In the genomic region with DNA sequence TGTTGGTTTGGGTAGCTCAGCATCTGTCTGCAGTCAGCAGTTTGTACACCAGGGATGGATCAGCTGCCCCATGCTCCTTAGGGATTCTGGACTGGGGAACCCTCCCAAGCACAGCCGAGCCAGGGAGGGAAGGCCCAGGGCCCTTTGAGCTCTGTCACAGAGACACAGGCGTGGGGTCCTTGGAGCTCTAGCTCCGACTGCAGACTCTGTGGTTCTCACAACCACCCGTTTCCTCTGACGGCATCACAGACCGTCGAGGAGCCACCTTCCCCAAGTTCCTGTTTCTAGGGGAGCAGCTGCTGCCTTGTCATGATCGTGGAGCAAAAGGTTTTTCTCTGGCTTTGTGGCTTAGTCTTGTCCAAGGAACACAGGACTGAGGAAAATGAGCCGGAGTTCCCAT, we compare ENCODE assay signal across 10 cellular contexts. TPM values are rescaled to one million over a fixed set of nuclear protein-coding genes. Genes with fewer than 3 reads are reported as not detected.
DNase-seq lines count a peak whose midpoint lies in the region; ATAC-seq, FAIRE-seq and TF ChIP-seq lines count a peak whose summit lies in the region.
"Had no signal": no experiment of that assay in that cellular context is flagged by ENCODE, and none has a peak within 500 bp of the region (broad histone marks: within the 10 kb centered on the region; RNA-seq: fewer than 3 reads in every experiment).

A gene with protein sequence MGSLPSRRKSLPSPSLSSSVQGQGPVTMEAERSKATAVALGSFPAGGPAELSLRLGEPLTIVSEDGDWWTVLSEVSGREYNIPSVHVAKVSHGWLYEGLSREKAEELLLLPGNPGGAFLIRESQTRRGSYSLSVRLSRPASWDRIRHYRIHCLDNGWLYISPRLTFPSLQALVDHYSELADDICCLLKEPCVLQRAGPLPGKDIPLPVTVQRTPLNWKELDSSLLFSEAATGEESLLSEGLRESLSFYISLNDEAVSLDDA (minus strand): TSS at position 199 of the 400 bp plus-strand sequence. CDS start 4,861 bp downstream, outside the sequence.

- no peak for DNase-seq in GM23338 (ENCODE audit: low spot score)
- peak; percentile 22 to 44 for DNase-seq in activated CD4-positive, alpha-beta T cell treated with anti-CD3 and anti-CD28 coated beads for 24 hours (ENCODE audit: low read depth in 2 of 2)
- no peak for DNase-seq in H1 (ENCODE audit: low read depth in 1 of 2, low spot score in 2 of 2)
- peak; percentile 41 for DNase-seq in stimulated activated CD8-positive, alpha-beta memory T cell treated with anti-CD3 and anti-CD28 coated beads, Interleukin-15, amount 100 ng/mL, for 1 hour (ENCODE audit: low read depth)
- no peak for DNase-seq in HT-29 (ENCODE audit: low spot score)
- DNase-seq in NCI-H1048 (lab: John Stamatoyannopoulos, UW), result no peak
- DNase-seq: pancreas had no signal

- no peak within 1 kb of the TSS; the same call in 1 of the 2 replicates for H2AFZ ChIP-seq in GM23338
- H2AFZ ChIP-seq in H1 (ENCODE audit: low read length), result no peak within 1 kb of the TSS

- no peak for TF ChIP-seq CTCF in GM23338 (conservative IDR thresholded peaks at IDR 0.05; ENCODE audit: low read depth in 2 of 2)
- TF ChIP-seq CTCF in H1 (IDR thresholded peaks at IDR 0.05; ENCODE audit: control extremely low read depth in 1 of 3, insufficient read depth in 1 of 3, low read depth in 1 of 3, low read length in 3 of 3), result no peak
- no peak for TF ChIP-seq CTCF in gastroesophageal sphincter (IDR thresholded peaks at IDR 0.05)

- no peak within 1 kb of the TSS for H3K4me2 ChIP-seq in GM23338
- no peak within 1 kb of the TSS; a peak in 1 of 4 replicates for H3K4me2 ChIP-seq in H1 (ENCODE audit: insufficient read depth in 1 of 2, low read depth in 2 of 2, low read length in 2 of 2)

- no peaks in the 10 kb centered on the region for H3K23me2 ChIP-seq in H1 (ENCODE audit: low read depth, low read length)

- peak within 1 kb of the TSS; percentile 32; the same call in 1 of the 2 replicates for H3K18ac ChIP-seq in H1 (ENCODE audit: extremely low read depth, low read length)

- H2AK5ac ChIP-seq in H1 (ENCODE audit: low read depth, low read length), result peak within 1 kb of the TSS; percentile 39; the same call in 1 of the 2 replicates

- no peaks in the 10 kb centered on the region for H3K79me1 ChIP-seq in H1 (ENCODE audit: low read depth, low read length)

- H2BK20ac ChIP-seq in H1 (ENCODE audit: low read length), result no peak within 1 kb of the TSS; the same call in 1 of the 2 replicates

- no peak within 1 kb of the TSS for H3K56ac ChIP-seq in H1 (replicated peaks; ENCODE audit: insufficient read length, low read depth, low read length)

- ATAC-seq in GM23338 (no peak; the same call in 2 of the 3 replicates), GM18870 (IDR thresholded peaks at IDR 0.05; ENCODE audit: unreplicated experiment) (no peak), gastroesophageal sphincter (no peak)
- ATAC-seq: body of pancreas had no signal

- H3K9ac ChIP-seq in H1 (replicated peaks in 1 of 4; ENCODE audit: extremely low read depth in 1 of 4, low read depth in 3 of 4, low read length in 3 of 4), result peak within 1 kb of the TSS in 1 of 4 experiments; percentile 10; a peak in 1 of 7 replicates

- POLR2A ChIA-PET in H1 (lab: Charles Lee; ENCODE audit: partially characterized antibody), result interaction anchor here (1.1 to 1.6 kb wide), 2 partner anchors 27 to 60 kb away, joined by 4 read pairs; no protein-coding TSS in a partner anchor

- peaks cover 13% of the 10 kb centered on the region for H3K27me3 Mint-ChIP-seq in GM23338 (ENCODE audit: insufficient read depth, low read depth, poor library complexity)

- peaks cover 27% of the 10 kb centered on the region for H3K4me1 Mint-ChIP-seq in GM23338

- no peaks in the 10 kb centered on the region for H3K79me2 ChIP-seq in GM23338 (replicated peaks; ENCODE audit: insufficient read depth)
- no peaks in the 10 kb centered on the region for H3K79me2 ChIP-seq in H1 (ENCODE audit: control insufficient read depth in 1 of 2, insufficient read depth in 2 of 2, low read length in 2 of 2)

- peak within 1 kb of the TSS; percentile 7; the same call in 1 of the 2 replicates for H4K8ac ChIP-seq in H1 (ENCODE audit: extremely low read depth, insufficient read depth, low read length)

- no peak within 1 kb of the TSS for H3K4me3 ChIP-seq in GM23338
- H3K4me3 ChIP-seq in H1 (ENCODE audit: extremely low read depth in 1 of 4, insufficient read depth in 2 of 4, low read depth in 3 of 4, low read length in 4 of 4), result no peak within 1 kb of the TSS
- no peak within 1 kb of the TSS for H3K4me3 ChIP-seq in gastroesophageal sphincter
- H3K4me3 ChIP-seq: body of pancreas, pancreas had no signal

- no peaks in the 10 kb centered on the region for H3K36me3 Mint-ChIP-seq in GM23338 (ENCODE audit: low read depth)

- no peaks in the 10 kb centered on the region for H4K20me1 ChIP-seq in GM23338 (replicated peaks; ENCODE audit: insufficient read depth)
- H4K20me1 ChIP-seq in H1 (replicated peaks in 1 of 2; ENCODE audit: control insufficient read depth in 1 of 2, insufficient read depth in 2 of 2, low read length in 2 of 2), result no peaks in the 10 kb centered on the region

- peaks cover 19% of the 10 kb centered on the region for H3K4me1 ChIP-seq in GM23338 (ENCODE audit: insufficient read depth)
- peaks cover 1 to 13% (median 6%) of the 10 kb centered on the region in 4 experiments; a peak in 4 of 7 replicates for H3K4me1 ChIP-seq in H1 (replicated peaks in 1 of 4; ENCODE audit: control insufficient read depth in 3 of 4, insufficient read depth in 4 of 4, low read length in 3 of 4)
- H3K4me1 ChIP-seq in gastroesophageal sphincter, result no peaks in the 10 kb centered on the region
- H3K4me1 ChIP-seq: body of pancreas, pancreas had no signal

- H3F3A ChIP-seq in GM23338 (replicated peaks; ENCODE audit: low read depth), result no peaks in the 10 kb centered on the region; the same call in 1 of the 2 replicates

- H3K27ac ChIP-seq in GM23338 (ENCODE audit: low read depth) (peak within 1 kb of the TSS; percentile 55; the same call in 1 of the 2 replicates), H1 (ENCODE audit: low read depth, low read length) (no peak within 1 kb of the TSS), gastroesophageal sphincter (no peak within 1 kb of the TSS)
- H3K27ac ChIP-seq: pancreas had no signal

- no peak within 1 kb of the TSS for H3K23ac ChIP-seq in H1 (ENCODE audit: insufficient read length)

- CTCF ChIA-PET in H1 (lab: Charles Lee; ENCODE audit: partially characterized antibody), result interaction anchor here (0.9 to 4.1 kb wide), 8 partner anchors 10 to 110 kb away, joined by 3 to 27 read pairs (median 4); no protein-coding TSS in a partner anchor

- H3K14ac ChIP-seq in H1 (ENCODE audit: insufficient read length), result no peak within 1 kb of the TSS

- no peak for FAIRE-seq in H1 (lab: Jason Lieb, UNC)
- FAIRE-seq: pancreas had no signal

- WGBS in H1 (ENCODE audit: extremely low coverage in 1 of 2, insufficient coverage in 1 of 2, insufficient read length in 1 of 2, insufficient replicate concordance in 2 of 2, low coverage in 1 of 2, low lambda C conversion rate in 2 of 2, missing lambda C conversion rate in 1 of 2), 2 experiments, result 92% methylated on average over 8 of the region's 9 CpGs; no CpG with 5 or more reads in 1 of the 2 experiments
- 20% methylated on average over 3 of the region's 9 CpGs; no CpG with 5 or more reads in 1 of the 2 donors for WGBS in gastroesophageal sphincter (ENCODE audit: low coverage in 1 of 2), 2 donors

- TF ChIP-seq POLR2A in H1 (IDR thresholded peaks at IDR 0.05; ENCODE audit: control extremely low read depth in 1 of 2, low read depth in 2 of 2, low read length in 2 of 2), result no peak
- no peak for TF ChIP-seq POLR2A in gastroesophageal sphincter (IDR thresholded peaks at IDR 0.05)

- TF ChIP-seq EP300 in H1 (IDR thresholded peaks at IDR 0.05; ENCODE audit: borderline replicate concordance in 1 of 2, low read depth in 2 of 2, low read length in 2 of 2) (no peak), gastroesophageal sphincter (IDR thresholded peaks at IDR 0.05) (no peak)

- H3K9me3 ChIP-seq in H1 (ENCODE audit: insufficient read depth in 2 of 2, low read depth in 1 of 2, low read length in 1 of 2) (no peaks in the 10 kb centered on the region), gastroesophageal sphincter (no peaks in the 10 kb centered on the region)
- H3K9me3 ChIP-seq: body of pancreas, pancreas had no signal

- H3K4me3 Mint-ChIP-seq in GM23338, result no peak within 1 kb of the TSS

- H3K4ac ChIP-seq in H1 (replicated peaks; ENCODE audit: insufficient read length, low read depth, low read length), result peak within 1 kb of the TSS; percentile 14

- no peak within 1 kb of the TSS for H4K91ac ChIP-seq in H1 (replicated peaks; ENCODE audit: insufficient read length, low read length)

- H3K27me3 ChIP-seq in GM23338 (ENCODE audit: insufficient read depth), result no peaks in the 10 kb centered on the region
- H3K27me3 ChIP-seq in H1 (replicated peaks in 1 of 4; ENCODE audit: control insufficient read depth in 3 of 4, extremely low read depth in 1 of 4, insufficient read depth in 3 of 4, low read length in 3 of 4), result no peaks in the 10 kb centered on the region
- H3K27me3 ChIP-seq in gastroesophageal sphincter, result no peaks in the 10 kb centered on the region
- H3K27me3 ChIP-seq: body of pancreas, pancreas had no signal

- TF ChIP-seq RAD21 in H1 (IDR thresholded peaks at IDR 0.05 in 1 of 2, conservative IDR thresholded peaks at IDR 0.05 in 1 of 2; ENCODE audit: low read depth in 2 of 2, low read length in 2 of 2), result no peak

- H2BK120ac ChIP-seq in H1 (replicated peaks; ENCODE audit: low read depth, low read length), result no peak within 1 kb of the TSS

- no peak within 1 kb of the TSS for H4K5ac ChIP-seq in H1 (ENCODE audit: insufficient read length, low read depth, low read length)

- no peaks in the 10 kb centered on the region for H3K36me3 ChIP-seq in GM23338 (ENCODE audit: insufficient read depth)
- H3K36me3 ChIP-seq in H1 (ENCODE audit: control insufficient read depth in 2 of 4, insufficient read depth in 4 of 4, low read length in 3 of 4), result no peaks in the 10 kb centered on the region
- peaks cover 0 to under 1% of the 10 kb centered on the region in 2 donors for H3K36me3 ChIP-seq in gastroesophageal sphincter
- H3K36me3 ChIP-seq: pancreas had no signal

- H3K9me2 ChIP-seq in GM23338 (ENCODE audit: insufficient read depth), result no peaks in the 10 kb centered on the region

- H2BK15ac ChIP-seq in H1 (ENCODE audit: low read length), result no peak within 1 kb of the TSS

- no peak within 1 kb of the TSS; the same call in 1 of the 2 replicates for H2BK12ac ChIP-seq in H1 (ENCODE audit: low read depth, low read length)

- peak within 1 kb of the TSS; percentile 75; the same call in 1 of the 2 replicates for H2BK5ac ChIP-seq in H1 (ENCODE audit: low read depth, low read length)

- peak within 1 kb of the TSS; percentile 91 for H3K27ac Mint-ChIP-seq in GM23338

- H3K9me3 Mint-ChIP-seq in GM23338, result no peaks in the 10 kb centered on the region

RNA-seq across cellular contexts. Expression of the gene that starts here (rescaled TPM):
- 0.62 TPM in 1 of 2 replicates, not detected in the other for total RNA-seq in GM23338 (2014; rRNA removed; shearing (Covaris generic))
- polyA plus RNA-seq in GM23338 (2016; fragmentation: Nextera tagmentation; extraction: Ambion mirVana) (0.18 TPM in 1 of 2 replicates, not detected in the other), H1 (2011; rRNA removed) (0.17 and 0.18 TPM in 2 replicates)
- 0.19 TPM in 1 of 2 replicates, not detected in the other for total RNA-seq in H1 (2021; fragmentation: NEBNext Ultra II Directional; extraction: Animal tissue kit (Norgen Biotek cat#: 25700))
- polyA plus RNA-seq in H1 (2011; cell fraction: cytosol; rRNA removed), result 0.25 TPM
- 0.37 TPM for polyA plus RNA-seq in H1 (2011; cell fraction: nucleus; rRNA removed)
- 0.13 to 0.21 TPM (median 0.17 TPM) in 4 replicates for polyA plus RNA-seq in H1 (2012, experiment 1 of 2)
- polyA plus RNA-seq in H1 (2012, experiment 2 of 2), result 0.10 TPM
- polyA plus RNA-seq in H1 (2013, experiment 1 of 2), result 0.08 TPM
- polyA plus RNA-seq in H1 (2013, experiment 2 of 2), result 0.02 TPM
- polyA minus RNA-seq in H1 (2011; rRNA and poly(A)+ RNA removed), result 0.17 and 0.19 TPM in 2 replicates
- not detected for polyA minus RNA-seq in H1 (2011; cell fraction: cytosol; rRNA and poly(A)+ RNA removed)
- not detected for polyA minus RNA-seq in H1 (2011; cell fraction: nucleus; rRNA and poly(A)+ RNA removed)
- not detected in 2 replicates for total RNA-seq in HT-29 (2014; rRNA removed; shearing (Covaris generic))
- total RNA-seq in gastroesophageal sphincter, result under 1 TPM in 1 of 4 donors, not detected in 3; 0.13 TPM

Comparison
In these comparisons a context has a peak if more than half of its experiments do, and no peak if none do; other contexts are left out.
1. DNase-seq: peak in activated CD4-positive, alpha-beta T cell treated with anti-CD3 and anti-CD28 coated beads for 24 hours (2 of 2) and stimulated activated CD8-positive, alpha-beta memory T cell treated with anti-CD3 and anti-CD28 coated beads, Interleukin-15, amount 100 ng/mL, for 1 hour (single experiment); none in GM23338 (single experiment), H1 (0 of 2), HT-29 (single experiment) and NCI-H1048 (single experiment).